ENCODE assay signal across 15 cellular contexts in genomic region chr10:29132821-29133156, GRCh38.
DNase-seq lines count a peak whose midpoint lies in the region; ATAC-seq and TF ChIP-seq lines count a peak whose summit lies in the region.
"Had no signal": no experiment of that assay in that cellular context is flagged by ENCODE, and none has a peak within 500 bp of the region (broad histone marks: within the 10 kb centered on the region; RNA-seq: fewer than 3 reads in every experiment).

No MANE protein-coding gene starts in this region.

- no peaks in the 10 kb centered on the region for H3K9me3 ChIP-seq in trophoblast cell (ENCODE audit: insufficient read depth, low read depth, low read length)
- H3K9me3 ChIP-seq: ascending aorta, esophagus muscularis mucosa had no signal

- H4K91ac ChIP-seq in trophoblast cell (ENCODE audit: low read depth, low read length), result peak overlapping the region; percentile 82

- H3K36me3 Mint-ChIP-seq in activated T-helper 2 cell treated with anti-CD3 and anti-CD28 coated beads, Interferon-gamma antibody, Interleukin-2, Interleukin-4, amounts not matched to agents 10 μg/mL and 5 μg/mL and 100 μg/mL, durations not matched to agents 14 hours and 24 hours and 36 hours (ENCODE audit: low read depth), result no peaks in the 10 kb centered on the region

- no peak overlapping the region for H3K4me3 Mint-ChIP-seq in activated T-helper 2 cell treated with anti-CD3 and anti-CD28 coated beads, Interferon-gamma antibody, Interleukin-2, Interleukin-4, amounts not matched to agents 10 μg/mL and 5 μg/mL and 100 μg/mL, durations not matched to agents 14 hours and 24 hours and 36 hours (ENCODE audit: low read depth)

- WGBS in trophoblast cell (ENCODE audit: extremely low coverage, insufficient coverage, insufficient read length), result no CpG with 5 or more reads among the region's 6 CpGs

- no peak overlapping the region for H3K4me3 ChIP-seq in trophoblast cell (ENCODE audit: low read depth, low read length)
- H3K4me3 ChIP-seq: ascending aorta, esophagus muscularis mucosa had no signal

- ATAC-seq in foreskin keratinocyte (no peak), GM21423 (IDR thresholded peaks at IDR 0.05; ENCODE audit: unreplicated experiment) (no peak)

- H2BK12ac ChIP-seq in trophoblast cell (ENCODE audit: low read length), result peak overlapping the region; percentile 37

- H3K27me3 ChIP-seq in foreskin keratinocyte, result peaks cover 8% of the 10 kb centered on the region
- H3K27me3 ChIP-seq in trophoblast cell (ENCODE audit: insufficient read depth, low read length), result no peaks in the 10 kb centered on the region
- H3K27me3 ChIP-seq: ascending aorta had no signal

- peak overlapping the region; percentile 16 for H2AK5ac ChIP-seq in trophoblast cell (ENCODE audit: low read length)

- no peak overlapping the region for H3K4me2 ChIP-seq in trophoblast cell (ENCODE audit: low read length)

- no peaks in the 10 kb centered on the region for H3K27me3 Mint-ChIP-seq in activated T-helper 2 cell treated with anti-CD3 and anti-CD28 coated beads, Interferon-gamma antibody, Interleukin-2, Interleukin-4, amounts not matched to agents 10 μg/mL and 5 μg/mL and 100 μg/mL, durations not matched to agents 14 hours and 24 hours and 36 hours (ENCODE audit: low read depth)

- peak; percentile 24 for TF ChIP-seq CTCF in foreskin keratinocyte (conservative IDR thresholded peaks at IDR 0.05)

- no peaks in the 10 kb centered on the region for H3K36me3 ChIP-seq in trophoblast cell (ENCODE audit: control insufficient read depth in 1 of 2, insufficient read depth in 2 of 2, low read length in 2 of 2)
- H3K36me3 ChIP-seq: ascending aorta, esophagus muscularis mucosa had no signal

- H3K4ac ChIP-seq in trophoblast cell (ENCODE audit: low read depth, low read length), result peak overlapping the region; percentile 23

- H3K23ac ChIP-seq in trophoblast cell (ENCODE audit: low read length), result no peak overlapping the region

- peak overlapping the region; percentile 34 for H2BK120ac ChIP-seq in trophoblast cell (ENCODE audit: insufficient read depth, low read length, poor library complexity)

- H4K12ac ChIP-seq in trophoblast cell (ENCODE audit: low read depth, low read length), result no peak overlapping the region

- no peaks in the 10 kb centered on the region for H3K9me3 Mint-ChIP-seq in activated T-helper 2 cell treated with anti-CD3 and anti-CD28 coated beads, Interferon-gamma antibody, Interleukin-2, Interleukin-4, amounts not matched to agents 10 μg/mL and 5 μg/mL and 100 μg/mL, durations not matched to agents 14 hours and 24 hours and 36 hours

- peak overlapping the region; percentile 40 for H4K8ac ChIP-seq in trophoblast cell (ENCODE audit: low read depth, low read length)

- DNase-seq in NCI-H510A treated with DMSO at 0.1 percent for 48 hours (lab: John Stamatoyannopoulos, UW) (peak; percentile 11), NCI-H510A (lab: John Stamatoyannopoulos, UW) (no peak), NCI-H146 (lab: John Stamatoyannopoulos, UW) (peak; percentile 44), foreskin keratinocyte (no peak), trophoblast cell (no peak), NCI-H1417 treated with DMSO at 0.1 percent for 48 hours (lab: John Stamatoyannopoulos, UW) (no peak)
- no peak for DNase-seq in activated T-helper 2 cell treated with anti-CD3 and anti-CD28 coated beads, Interferon-gamma antibody, Interleukin-2, Interleukin-4, amounts not matched to agents 10 μg/mL and 5 μg/mL and 100 μg/mL, durations not matched to agents 14 hours and 24 hours and 36 hours (ENCODE audit: low spot score)
- DNase-seq: glutamatergic neuron; Karpas-422; posterior cingulate gyrus; stimulated activated naive CD4-positive, alpha-beta T cell; SW 1271 had no signal

- no peak overlapping the region for H3K9ac ChIP-seq in trophoblast cell (ENCODE audit: low read length)

- H3K79me2 ChIP-seq in trophoblast cell (ENCODE audit: control insufficient read depth, insufficient read depth, low read length, poor library complexity), result peaks cover 4% of the 10 kb centered on the region

- H3K4me1 Mint-ChIP-seq in activated T-helper 2 cell treated with anti-CD3 and anti-CD28 coated beads, Interferon-gamma antibody, Interleukin-2, Interleukin-4, amounts not matched to agents 10 μg/mL and 5 μg/mL and 100 μg/mL, durations not matched to agents 14 hours and 24 hours and 36 hours (ENCODE audit: low read depth), result no peaks in the 10 kb centered on the region

- peaks cover 46% of the 10 kb centered on the region for H3K79me1 ChIP-seq in trophoblast cell (ENCODE audit: low read length)

- peak overlapping the region; percentile 67 for H3K14ac ChIP-seq in trophoblast cell (ENCODE audit: low read length)

- no peak overlapping the region for H2AFZ ChIP-seq in trophoblast cell (ENCODE audit: insufficient read depth, low read length, poor library complexity)

- H2BK5ac ChIP-seq in trophoblast cell (ENCODE audit: low read depth, low read length, poor library complexity), result peak overlapping the region; percentile 60

- H3K4me1 ChIP-seq in foreskin keratinocyte (no peaks in the 10 kb centered on the region), trophoblast cell (ENCODE audit: control insufficient read depth in 1 of 2, insufficient read depth in 2 of 2, low read length in 2 of 2) (peaks cover 10 to 12% of the 10 kb centered on the region in 2 experiments)

- H3K27ac Mint-ChIP-seq in activated T-helper 2 cell treated with anti-CD3 and anti-CD28 coated beads, Interferon-gamma antibody, Interleukin-2, Interleukin-4, amounts not matched to agents 10 μg/mL and 5 μg/mL and 100 μg/mL, durations not matched to agents 14 hours and 24 hours and 36 hours, result no peak overlapping the region

- H3K18ac ChIP-seq in trophoblast cell (ENCODE audit: low read length), result peak overlapping the region; percentile 6

- H3K27ac ChIP-seq in foreskin keratinocyte, result no peak overlapping the region
- H3K27ac ChIP-seq in trophoblast cell (ENCODE audit: low read depth, low read length), result peak overlapping the region; percentile 82
- H3K27ac ChIP-seq: ascending aorta, esophagus muscularis mucosa had no signal

- intact Hi-C loops in activated T-helper 2 cell treated with anti-CD3 and anti-CD28 coated beads, Interferon-gamma antibody, Interleukin-2, Interleukin-4, amounts not matched to agents 10 μg/mL and 5 μg/mL and 100 μg/mL, durations not matched to agents 14 hours and 24 hours and 36 hours (cut with micrococcal nuclease), result no loop called here

Comparison
In these comparisons a context has a peak if more than half of its experiments do, and no peak if none do; other contexts are left out.
1. DNase-seq: peak in NCI-H510A treated with DMSO at 0.1 percent for 48 hours (single experiment) and NCI-H146 (single experiment); none in NCI-H510A (single experiment), foreskin keratinocyte (0 of 2), trophoblast cell (0 of 2), NCI-H1417 treated with DMSO at 0.1 percent for 48 hours (single experiment) and activated T-helper 2 cell treated with anti-CD3 and anti-CD28 coated beads, Interferon-gamma antibody, Interleukin-2, Interleukin-4, amounts not matched to agents 10 μg/mL and 5 μg/mL and 100 μg/mL, durations not matched to agents 14 hours and 24 hours and 36 hours (single experiment).